Comparison of ENCODE assay signal across 8 cellular contexts in the genomic region with DNA sequence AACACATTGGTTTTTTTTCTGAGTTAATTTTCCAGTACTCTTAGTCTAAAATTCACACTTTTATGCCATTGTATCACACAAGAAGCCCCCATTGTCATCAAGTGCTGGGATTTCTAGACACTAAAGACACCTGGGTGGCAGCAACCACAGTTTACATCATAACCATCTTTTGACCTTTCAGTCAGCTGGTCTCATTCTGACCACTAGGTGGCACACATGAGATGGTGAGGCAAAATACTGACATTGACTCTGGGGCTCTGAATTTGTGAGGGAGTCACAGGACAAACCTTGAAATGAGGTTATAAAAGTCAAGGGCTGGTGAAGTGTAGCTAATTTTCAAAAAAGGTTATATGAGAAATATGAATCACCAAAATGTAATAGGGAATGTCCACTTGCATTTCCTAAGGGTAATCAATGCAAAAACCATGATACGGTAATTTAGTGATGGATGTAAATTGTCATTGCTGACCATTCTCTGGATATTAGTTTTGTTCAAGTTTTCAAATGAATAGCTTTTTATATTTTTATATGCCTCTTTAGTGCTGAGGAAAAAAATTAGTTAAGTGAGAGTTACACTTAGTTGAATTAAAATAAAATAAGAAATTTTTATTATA.
A peak's percentile ranks its signal among the peaks of the same experiment; 100 is the strongest.
DNase-seq lines count a peak whose midpoint lies in the region; ATAC-seq lines count a peak whose summit lies in the region.

No MANE protein-coding gene starts in this region.

- no peaks in the 10 kb centered on the region for H3K9me3 Mint-ChIP-seq in effector memory CD8-positive, alpha-beta T cell
- H3K9me3 Mint-ChIP-seq in natural killer cell treated with Interleukin-12 subunit alpha and Interleukin-12 subunit beta and Interleukin-15 and Interleukin-18, amount 100 ng/mL, for 72 hours: peaks cover 3% of the 10 kb centered on the region

- no peak overlapping the region for H3K27ac Mint-ChIP-seq in effector memory CD8-positive, alpha-beta T cell
- no peak overlapping the region for H3K27ac Mint-ChIP-seq in natural killer cell treated with Interleukin-12 subunit alpha and Interleukin-12 subunit beta and Interleukin-15 and Interleukin-18, amount 100 ng/mL, for 72 hours

- H3K36me3 Mint-ChIP-seq in effector memory CD8-positive, alpha-beta T cell (ENCODE audit: insufficient read depth): no peaks in the 10 kb centered on the region
- no peaks in the 10 kb centered on the region for H3K36me3 Mint-ChIP-seq in natural killer cell treated with Interleukin-12 subunit alpha and Interleukin-12 subunit beta and Interleukin-15 and Interleukin-18, amount 100 ng/mL, for 72 hours

- H3K4me1 Mint-ChIP-seq in effector memory CD8-positive, alpha-beta T cell (ENCODE audit: low read depth in 2 of 2): no peaks in the 10 kb centered on the region
- H3K4me1 Mint-ChIP-seq in natural killer cell treated with Interleukin-12 subunit alpha and Interleukin-12 subunit beta and Interleukin-15 and Interleukin-18, amount 100 ng/mL, for 72 hours (ENCODE audit: low read depth in 2 of 2): no peaks in the 10 kb centered on the region

- DNase-seq in AG20443 (ENCODE audit: low spot score) (peak; percentile 22), NCI-H2196 (lab: John Stamatoyannopoulos, UW; ENCODE audit: unreplicated experiment) (peak; percentile 81)
- DNase-seq in activated CD4-positive, alpha-beta T cell treated with anti-CD3 and anti-CD28 coated beads, Interleukin-2, amount 50 U/mL, for 4 hours: peak; percentile 56 to 57
- peak; percentile 49 to 57 (median 56) for DNase-seq in effector memory CD8-positive, alpha-beta T cell
- peak; percentile 63 for DNase-seq in natural killer cell treated with Interleukin-12 subunit alpha and Interleukin-12 subunit beta and Interleukin-15 and Interleukin-18, amount 100 ng/mL, for 72 hours (ENCODE audit: low spot score)
- peak; percentile 29 for DNase-seq in stimulated activated naive CD4-positive, alpha-beta T cell treated with Interleukin-2 at 50 U/mL for 16 hours (lab: John Stamatoyannopoulos, UW)

- ATAC-seq in GM18511 (IDR thresholded peaks at IDR 0.05; ENCODE audit: unreplicated experiment) (peak; percentile 96), HG03060 (IDR thresholded peaks at IDR 0.05; ENCODE audit: low read depth, unreplicated experiment) (peak; percentile 68)
- ATAC-seq in effector memory CD8-positive, alpha-beta T cell (replicated peaks): peak; percentile 71
- peak in 1 of 2 donors; percentile 64 for ATAC-seq in natural killer cell treated with Interleukin-12 subunit alpha and Interleukin-12 subunit beta and Interleukin-15 and Interleukin-18, amount 100 ng/mL, for 72 hours

- H3K27me3 Mint-ChIP-seq in effector memory CD8-positive, alpha-beta T cell: peaks cover 15 to 20% of the 10 kb centered on the region in 2 donors
- H3K27me3 Mint-ChIP-seq in natural killer cell treated with Interleukin-12 subunit alpha and Interleukin-12 subunit beta and Interleukin-15 and Interleukin-18, amount 100 ng/mL, for 72 hours: peaks cover 19 to 28% of the 10 kb centered on the region in 2 donors

- H3K4me3 Mint-ChIP-seq in effector memory CD8-positive, alpha-beta T cell: no peak overlapping the region
- H3K4me3 Mint-ChIP-seq in natural killer cell treated with Interleukin-12 subunit alpha and Interleukin-12 subunit beta and Interleukin-15 and Interleukin-18, amount 100 ng/mL, for 72 hours: no peak overlapping the region

Comparison
In these comparisons a context has a peak if more than half of its experiments do, and no peak if none do; other contexts are left out.
1. DNase-seq: peak in every context shown above with its lines; median percentile 81 in NCI-H2196; 63 in natural killer cell treated with Interleukin-12 subunit alpha and Interleukin-12 subunit beta and Interleukin-15 and Interleukin-18, amount 100 ng/mL, for 72 hours; 56 in activated CD4-positive, alpha-beta T cell treated with anti-CD3 and anti-CD28 coated beads, Interleukin-2, amount 50 U/mL, for 4 hours; 56 in effector memory CD8-positive, alpha-beta T cell; 29 in stimulated activated naive CD4-positive, alpha-beta T cell treated with Interleukin-2 at 50 U/mL for 16 hours; 22 in AG20443.